Comparison of ENCODE assay signal across 1 cellular context in the genomic region with DNA sequence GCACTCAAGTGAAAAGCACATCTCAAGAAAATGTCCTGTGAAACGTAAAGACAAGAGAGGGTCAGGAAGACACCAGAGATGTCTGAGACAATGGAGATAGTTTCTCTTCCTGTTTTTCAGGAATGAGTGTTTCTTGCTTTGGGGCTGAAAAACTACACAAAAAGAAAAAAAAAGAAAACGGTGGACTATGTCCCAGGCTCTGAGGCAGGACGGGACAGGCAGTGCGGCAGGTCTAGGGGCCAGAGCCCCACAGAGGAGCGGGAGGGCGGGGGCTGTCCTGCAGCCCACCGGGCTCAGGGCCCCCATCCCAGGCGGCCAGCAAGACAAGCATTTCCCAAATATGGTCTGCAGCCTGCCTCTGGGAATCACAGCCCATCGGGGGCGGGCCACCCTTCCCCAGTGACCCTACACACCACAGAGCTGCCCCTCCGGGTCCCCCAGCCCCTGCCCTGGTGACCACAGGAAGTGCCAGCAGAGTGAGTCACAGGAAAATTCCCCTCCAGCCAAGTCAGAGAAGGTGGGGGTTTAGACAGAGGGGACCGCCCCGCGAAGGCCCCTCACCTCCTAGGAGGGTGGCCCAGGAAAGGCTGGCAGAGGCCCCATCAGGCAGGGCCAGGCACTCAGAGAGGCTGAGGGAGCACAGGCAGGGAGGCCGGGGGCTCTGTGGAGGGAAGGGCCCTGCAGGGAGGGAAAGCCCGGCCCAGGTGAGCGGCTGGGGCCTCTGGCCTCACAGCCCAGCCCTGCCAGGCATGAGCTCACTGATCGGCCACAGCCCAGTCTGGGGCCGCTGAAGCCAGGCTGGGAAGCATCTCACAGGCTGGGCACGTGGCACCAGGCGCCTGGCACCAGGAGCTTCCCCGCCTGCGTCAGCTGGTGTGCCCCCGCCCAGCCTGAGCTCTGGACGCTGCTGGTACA.
TF ChIP-seq lines count a peak whose summit lies in the region.

No MANE protein-coding gene starts in this region.

TF ChIP-seq in HepG2, 621 proteins besides CTCF, POLR2A, EP300 and RAD21 (continued from another document and continues in another):
- TF ChIP-seq, protein P1, sequence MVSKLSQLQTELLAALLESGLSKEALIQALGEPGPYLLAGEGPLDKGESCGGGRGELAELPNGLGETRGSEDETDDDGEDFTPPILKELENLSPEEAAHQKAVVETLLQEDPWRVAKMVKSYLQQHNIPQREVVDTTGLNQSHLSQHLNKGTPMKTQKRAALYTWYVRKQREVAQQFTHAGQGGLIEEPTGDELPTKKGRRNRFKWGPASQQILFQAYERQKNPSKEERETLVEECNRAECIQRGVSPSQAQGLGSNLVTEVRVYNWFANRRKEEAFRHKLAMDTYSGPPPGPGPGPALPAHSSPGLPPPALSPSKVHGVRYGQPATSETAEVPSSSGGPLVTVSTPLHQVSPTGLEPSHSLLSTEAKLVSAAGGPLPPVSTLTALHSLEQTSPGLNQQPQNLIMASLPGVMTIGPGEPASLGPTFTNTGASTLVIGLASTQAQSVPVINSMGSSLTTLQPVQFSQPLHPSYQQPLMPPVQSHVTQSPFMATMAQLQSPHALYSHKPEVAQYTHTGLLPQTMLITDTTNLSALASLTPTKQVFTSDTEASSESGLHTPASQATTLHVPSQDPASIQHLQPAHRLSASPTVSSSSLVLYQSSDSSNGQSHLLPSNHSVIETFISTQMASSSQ (IDR thresholded peaks at IDR 0.05; ENCODE audit: low read depth), result peak; percentile 84; the same call in 1 of the 2 replicates
- TF ChIP-seq, protein P1 (CRISPR knock-in tag; IDR thresholded peaks at IDR 0.05; ENCODE audit: borderline replicate concordance), result peak; percentile 90; the same call in 1 of the 2 replicates
- TF ChIP-seq MATR3 (CRISPR knock-in tag; IDR thresholded peaks at IDR 0.05) (no peak), SOX6 (IDR thresholded peaks at IDR 0.05) (no peak), SOX6 (CRISPR knock-in tag; IDR thresholded peaks at IDR 0.05) (peak; percentile 94), ZZZ3 (CRISPR knock-in tag; IDR thresholded peaks at IDR 0.05; ENCODE audit: borderline replicate concordance) (peak; percentile 56; the same call in 1 of the 2 replicates), ZNF850 (CRISPR knock-in tag; conservative IDR thresholded peaks at IDR 0.05) (peak; percentile 58; the same call in 1 of the 2 replicates), JDP2 (CRISPR knock-in tag; IDR thresholded peaks at IDR 0.05; ENCODE audit: borderline replicate concordance) (no peak), MYNN (CRISPR knock-in tag; IDR thresholded peaks at IDR 0.05; ENCODE audit: low read depth) (no peak), TCF12 (IDR thresholded peaks at IDR 0.05) (no peak), TCF12 (CRISPR knock-in tag; IDR thresholded peaks at IDR 0.05) (peak; percentile 97), GATAD2A (CRISPR knock-in tag; IDR thresholded peaks at IDR 0.05) (peak; percentile 97), ATF7-NPFF (CRISPR knock-in tag; IDR thresholded peaks at IDR 0.05; ENCODE audit: low read depth) (peak; percentile 91), ELF1 (CRISPR knock-in tag; IDR thresholded peaks at IDR 0.05) (peak; percentile 87), TBX3 (IDR thresholded peaks at IDR 0.05; ENCODE audit: borderline replicate concordance) (peak; percentile 79; the same call in 1 of the 2 replicates), HCFC1 (IDR thresholded peaks at IDR 0.05; ENCODE audit: low read depth, low read length) (no peak; the same call in 1 of the 2 replicates), PITX1 (CRISPR knock-in tag; IDR thresholded peaks at IDR 0.05) (peak; percentile 73; the same call in 1 of the 2 replicates), RFX5 (IDR thresholded peaks at IDR 0.05; ENCODE audit: low read depth, low read length) (no peak; the same call in 1 of the 2 replicates), DPF2 (CRISPR knock-in tag; IDR thresholded peaks at IDR 0.05; ENCODE audit: borderline replicate concordance, low read depth) (peak; percentile 93), DR1 (CRISPR knock-in tag; IDR thresholded peaks at IDR 0.05) (peak; percentile 86), MAFG (CRISPR knock-in tag; IDR thresholded peaks at IDR 0.05) (no peak), ARNT (IDR thresholded peaks at IDR 0.05) (no peak), ZNF615 (CRISPR knock-in tag; IDR thresholded peaks at IDR 0.05; ENCODE audit: borderline replicate concordance) (0 out of 2 replicates have a peak, but pooled peaks have one; percentile 0), TBL1XR1 (IDR thresholded peaks at IDR 0.05; ENCODE audit: borderline replicate concordance, low read length, partially characterized antibody) (peak; percentile 65), RORA (CRISPR knock-in tag; IDR thresholded peaks at IDR 0.05) (no peak)
- TF ChIP-seq, protein P2, sequence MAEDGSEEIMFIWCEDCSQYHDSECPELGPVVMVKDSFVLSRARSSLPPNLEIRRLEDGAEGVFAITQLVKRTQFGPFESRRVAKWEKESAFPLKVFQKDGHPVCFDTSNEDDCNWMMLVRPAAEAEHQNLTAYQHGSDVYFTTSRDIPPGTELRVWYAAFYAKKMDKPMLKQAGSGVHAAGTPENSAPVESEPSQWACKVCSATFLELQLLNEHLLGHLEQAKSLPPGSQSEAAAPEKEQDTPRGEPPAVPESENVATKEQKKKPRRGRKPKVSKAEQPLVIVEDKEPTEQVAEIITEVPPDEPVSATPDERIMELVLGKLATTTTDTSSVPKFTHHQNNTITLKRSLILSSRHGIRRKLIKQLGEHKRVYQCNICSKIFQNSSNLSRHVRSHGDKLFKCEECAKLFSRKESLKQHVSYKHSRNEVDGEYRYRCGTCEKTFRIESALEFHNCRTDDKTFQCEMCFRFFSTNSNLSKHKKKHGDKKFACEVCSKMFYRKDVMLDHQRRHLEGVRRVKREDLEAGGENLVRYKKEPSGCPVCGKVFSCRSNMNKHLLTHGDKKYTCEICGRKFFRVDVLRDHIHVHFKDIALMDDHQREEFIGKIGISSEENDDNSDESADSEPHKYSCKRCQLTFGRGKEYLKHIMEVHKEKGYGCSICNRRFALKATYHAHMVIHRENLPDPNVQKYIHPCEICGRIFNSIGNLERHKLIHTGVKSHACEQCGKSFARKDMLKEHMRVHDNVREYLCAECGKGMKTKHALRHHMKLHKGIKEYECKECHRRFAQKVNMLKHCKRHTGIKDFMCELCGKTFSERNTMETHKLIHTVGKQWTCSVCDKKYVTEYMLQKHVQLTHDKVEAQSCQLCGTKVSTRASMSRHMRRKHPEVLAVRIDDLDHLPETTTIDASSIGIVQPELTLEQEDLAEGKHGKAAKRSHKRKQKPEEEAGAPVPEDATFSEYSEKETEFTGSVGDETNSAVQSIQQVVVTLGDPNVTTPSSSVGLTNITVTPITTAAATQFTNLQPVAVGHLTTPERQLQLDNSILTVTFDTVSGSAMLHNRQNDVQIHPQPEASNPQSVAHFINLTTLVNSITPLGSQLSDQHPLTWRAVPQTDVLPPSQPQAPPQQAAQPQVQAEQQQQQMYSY (CRISPR knock-in tag; IDR thresholded peaks at IDR 0.05), result 0 out of 2 replicates have a peak, but pooled peaks have one; percentile 11
- TF ChIP-seq, protein P3, sequence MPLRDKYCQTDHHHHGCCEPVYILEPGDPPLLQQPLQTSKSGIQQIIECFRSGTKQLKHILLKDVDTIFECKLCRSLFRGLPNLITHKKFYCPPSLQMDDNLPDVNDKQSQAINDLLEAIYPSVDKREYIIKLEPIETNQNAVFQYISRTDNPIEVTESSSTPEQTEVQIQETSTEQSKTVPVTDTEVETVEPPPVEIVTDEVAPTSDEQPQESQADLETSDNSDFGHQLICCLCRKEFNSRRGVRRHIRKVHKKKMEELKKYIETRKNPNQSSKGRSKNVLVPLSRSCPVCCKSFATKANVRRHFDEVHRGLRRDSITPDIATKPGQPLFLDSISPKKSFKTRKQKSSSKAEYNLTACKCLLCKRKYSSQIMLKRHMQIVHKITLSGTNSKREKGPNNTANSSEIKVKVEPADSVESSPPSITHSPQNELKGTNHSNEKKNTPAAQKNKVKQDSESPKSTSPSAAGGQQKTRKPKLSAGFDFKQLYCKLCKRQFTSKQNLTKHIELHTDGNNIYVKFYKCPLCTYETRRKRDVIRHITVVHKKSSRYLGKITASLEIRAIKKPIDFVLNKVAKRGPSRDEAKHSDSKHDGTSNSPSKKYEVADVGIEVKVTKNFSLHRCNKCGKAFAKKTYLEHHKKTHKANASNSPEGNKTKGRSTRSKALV (CRISPR knock-in tag; IDR thresholded peaks at IDR 0.05), result peak; percentile 88
- TF ChIP-seq, protein P4, sequence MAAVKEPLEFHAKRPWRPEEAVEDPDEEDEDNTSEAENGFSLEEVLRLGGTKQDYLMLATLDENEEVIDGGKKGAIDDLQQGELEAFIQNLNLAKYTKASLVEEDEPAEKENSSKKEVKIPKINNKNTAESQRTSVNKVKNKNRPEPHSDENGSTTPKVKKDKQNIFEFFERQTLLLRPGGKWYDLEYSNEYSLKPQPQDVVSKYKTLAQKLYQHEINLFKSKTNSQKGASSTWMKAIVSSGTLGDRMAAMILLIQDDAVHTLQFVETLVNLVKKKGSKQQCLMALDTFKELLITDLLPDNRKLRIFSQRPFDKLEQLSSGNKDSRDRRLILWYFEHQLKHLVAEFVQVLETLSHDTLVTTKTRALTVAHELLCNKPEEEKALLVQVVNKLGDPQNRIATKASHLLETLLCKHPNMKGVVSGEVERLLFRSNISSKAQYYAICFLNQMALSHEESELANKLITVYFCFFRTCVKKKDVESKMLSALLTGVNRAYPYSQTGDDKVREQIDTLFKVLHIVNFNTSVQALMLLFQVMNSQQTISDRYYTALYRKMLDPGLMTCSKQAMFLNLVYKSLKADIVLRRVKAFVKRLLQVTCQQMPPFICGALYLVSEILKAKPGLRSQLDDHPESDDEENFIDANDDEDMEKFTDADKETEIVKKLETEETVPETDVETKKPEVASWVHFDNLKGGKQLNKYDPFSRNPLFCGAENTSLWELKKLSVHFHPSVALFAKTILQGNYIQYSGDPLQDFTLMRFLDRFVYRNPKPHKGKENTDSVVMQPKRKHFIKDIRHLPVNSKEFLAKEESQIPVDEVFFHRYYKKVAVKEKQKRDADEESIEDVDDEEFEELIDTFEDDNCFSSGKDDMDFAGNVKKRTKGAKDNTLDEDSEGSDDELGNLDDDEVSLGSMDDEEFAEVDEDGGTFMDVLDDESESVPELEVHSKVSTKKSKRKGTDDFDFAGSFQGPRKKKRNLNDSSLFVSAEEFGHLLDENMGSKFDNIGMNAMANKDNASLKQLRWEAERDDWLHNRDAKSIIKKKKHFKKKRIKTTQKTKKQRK (IDR thresholded peaks at IDR 0.05; ENCODE audit: low read length), result no peak
- TF ChIP-seq, protein P5, sequence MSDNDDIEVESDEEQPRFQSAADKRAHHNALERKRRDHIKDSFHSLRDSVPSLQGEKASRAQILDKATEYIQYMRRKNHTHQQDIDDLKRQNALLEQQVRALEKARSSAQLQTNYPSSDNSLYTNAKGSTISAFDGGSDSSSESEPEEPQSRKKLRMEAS (IDR thresholded peaks at IDR 0.05), result peak; percentile 87
- TF ChIP-seq, protein P6, sequence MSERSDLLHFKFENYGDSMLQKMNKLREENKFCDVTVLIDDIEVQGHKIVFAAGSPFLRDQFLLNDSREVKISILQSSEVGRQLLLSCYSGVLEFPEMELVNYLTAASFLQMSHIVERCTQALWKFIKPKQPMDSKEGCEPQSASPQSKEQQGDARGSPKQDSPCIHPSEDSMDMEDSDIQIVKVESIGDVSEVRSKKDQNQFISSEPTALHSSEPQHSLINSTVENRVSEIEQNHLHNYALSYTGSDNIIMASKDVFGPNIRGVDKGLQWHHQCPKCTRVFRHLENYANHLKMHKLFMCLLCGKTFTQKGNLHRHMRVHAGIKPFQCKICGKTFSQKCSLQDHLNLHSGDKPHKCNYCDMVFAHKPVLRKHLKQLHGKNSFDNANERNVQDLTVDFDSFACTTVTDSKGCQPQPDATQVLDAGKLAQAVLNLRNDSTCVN (CRISPR knock-in tag; IDR thresholded peaks at IDR 0.05; ENCODE audit: borderline replicate concordance), result peak; percentile 77; the same call in 1 of the 2 replicates
- TF ChIP-seq, protein P7, sequence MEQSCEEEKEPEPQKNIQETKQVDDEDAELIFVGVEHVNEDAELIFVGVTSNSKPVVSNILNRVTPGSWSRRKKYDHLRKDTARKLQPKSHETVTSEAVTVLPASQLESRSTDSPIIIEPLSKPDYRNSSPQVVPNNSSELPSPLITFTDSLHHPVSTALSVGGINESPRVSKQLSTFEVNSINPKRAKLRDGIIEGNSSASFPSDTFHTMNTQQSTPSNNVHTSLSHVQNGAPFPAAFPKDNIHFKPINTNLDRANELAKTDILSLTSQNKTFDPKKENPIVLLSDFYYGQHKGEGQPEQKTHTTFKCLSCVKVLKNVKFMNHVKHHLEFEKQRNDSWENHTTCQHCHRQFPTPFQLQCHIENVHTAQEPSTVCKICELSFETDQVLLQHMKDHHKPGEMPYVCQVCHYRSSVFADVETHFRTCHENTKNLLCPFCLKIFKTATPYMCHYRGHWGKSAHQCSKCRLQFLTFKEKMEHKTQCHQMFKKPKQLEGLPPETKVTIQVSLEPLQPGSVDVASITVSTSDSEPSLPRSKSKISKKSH (CRISPR knock-in tag; IDR thresholded peaks at IDR 0.05; ENCODE audit: borderline replicate concordance), result no peak
- TF ChIP-seq, protein P8, sequence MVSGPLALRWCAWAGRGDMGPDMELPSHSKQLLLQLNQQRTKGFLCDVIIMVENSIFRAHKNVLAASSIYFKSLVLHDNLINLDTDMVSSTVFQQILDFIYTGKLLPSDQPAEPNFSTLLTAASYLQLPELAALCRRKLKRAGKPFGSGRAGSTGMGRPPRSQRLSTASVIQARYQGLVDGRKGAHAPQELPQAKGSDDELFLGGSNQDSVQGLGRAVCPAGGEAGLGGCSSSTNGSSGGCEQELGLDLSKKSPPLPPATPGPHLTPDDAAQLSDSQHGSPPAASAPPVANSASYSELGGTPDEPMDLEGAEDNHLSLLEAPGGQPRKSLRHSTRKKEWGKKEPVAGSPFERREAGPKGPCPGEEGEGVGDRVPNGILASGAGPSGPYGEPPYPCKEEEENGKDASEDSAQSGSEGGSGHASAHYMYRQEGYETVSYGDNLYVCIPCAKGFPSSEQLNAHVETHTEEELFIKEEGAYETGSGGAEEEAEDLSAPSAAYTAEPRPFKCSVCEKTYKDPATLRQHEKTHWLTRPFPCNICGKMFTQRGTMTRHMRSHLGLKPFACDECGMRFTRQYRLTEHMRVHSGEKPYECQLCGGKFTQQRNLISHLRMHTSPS (CRISPR knock-in tag; IDR thresholded peaks at IDR 0.05; ENCODE audit: low read depth), result peak; percentile 100
- TF ChIP-seq, protein P9, sequence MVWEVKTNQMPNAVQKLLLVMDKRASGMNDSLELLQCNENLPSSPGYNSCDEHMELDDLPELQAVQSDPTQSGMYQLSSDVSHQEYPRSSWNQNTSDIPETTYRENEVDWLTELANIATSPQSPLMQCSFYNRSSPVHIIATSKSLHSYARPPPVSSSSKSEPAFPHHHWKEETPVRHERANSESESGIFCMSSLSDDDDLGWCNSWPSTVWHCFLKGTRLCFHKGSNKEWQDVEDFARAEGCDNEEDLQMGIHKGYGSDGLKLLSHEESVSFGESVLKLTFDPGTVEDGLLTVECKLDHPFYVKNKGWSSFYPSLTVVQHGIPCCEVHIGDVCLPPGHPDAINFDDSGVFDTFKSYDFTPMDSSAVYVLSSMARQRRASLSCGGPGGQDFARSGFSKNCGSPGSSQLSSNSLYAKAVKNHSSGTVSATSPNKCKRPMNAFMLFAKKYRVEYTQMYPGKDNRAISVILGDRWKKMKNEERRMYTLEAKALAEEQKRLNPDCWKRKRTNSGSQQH (CRISPR knock-in tag; IDR thresholded peaks at IDR 0.05; ENCODE audit: low read depth), result peak; percentile 87; the same call in 1 of the 2 replicates
